ENCODE assay signal across 1 cellular context in genomic region chr17:79844869-79845600, GRCh38.
TF ChIP-seq lines count a peak whose summit lies in the region.

No MANE protein-coding gene starts in this region.

TF ChIP-seq in HEK293, 187 proteins besides CTCF, POLR2A, EP300 and RAD21 (continued from another document and continues in another):
- no peak for TF ChIP-seq ZNF692 (tag by site-specific recombination; IDR thresholded peaks at IDR 0.05)
- TF ChIP-seq SP7 (tag by site-specific recombination; IDR thresholded peaks at IDR 0.05), result no peak
- peak; percentile 27; the same call in 1 of the 2 replicates for TF ChIP-seq ZNF76 (tag by site-specific recombination; IDR thresholded peaks at IDR 0.05; ENCODE audit: borderline replicate concordance, low read depth)
- TF ChIP-seq ZNF248 (tag by site-specific recombination; IDR thresholded peaks at IDR 0.05), result no peak
- no peak for TF ChIP-seq ZFP3 (tag by site-specific recombination; IDR thresholded peaks at IDR 0.05; ENCODE audit: low read depth)
- TF ChIP-seq KLF17 (tag by site-specific recombination; IDR thresholded peaks at IDR 0.05), result no peak
- peak; percentile 37; the same call in 1 of the 2 replicates for TF ChIP-seq ZNF610 (tag by site-specific recombination; IDR thresholded peaks at IDR 0.05; ENCODE audit: borderline replicate concordance)
- TF ChIP-seq OSR2 (tag by site-specific recombination; IDR thresholded peaks at IDR 0.05), result no peak
- no peak for TF ChIP-seq ZNF747 (tag by site-specific recombination; IDR thresholded peaks at IDR 0.05)
- no peak for TF ChIP-seq ZNF394 (tag by site-specific recombination; IDR thresholded peaks at IDR 0.05; ENCODE audit: borderline replicate concordance)
- TF ChIP-seq IKZF3 (tag by site-specific recombination; IDR thresholded peaks at IDR 0.05), result no peak
- no peak for TF ChIP-seq GLI2 (tag by site-specific recombination; IDR thresholded peaks at IDR 0.05; ENCODE audit: borderline replicate concordance, low read depth)
- no peak for TF ChIP-seq ZNF785 (tag by site-specific recombination; IDR thresholded peaks at IDR 0.05)
- no peak for TF ChIP-seq ZNF513 (tag by site-specific recombination; IDR thresholded peaks at IDR 0.05)
- no peak for TF ChIP-seq ZBTB44 (tag by site-specific recombination; IDR thresholded peaks at IDR 0.05)
- peak; percentile 28; the same call in 1 of the 2 replicates for TF ChIP-seq ZBTB20 (tag by site-specific recombination; IDR thresholded peaks at IDR 0.05)
- TF ChIP-seq AEBP2 (tag by site-specific recombination; IDR thresholded peaks at IDR 0.05; ENCODE audit: borderline replicate concordance), result no peak
- TF ChIP-seq ZNF585B (tag by site-specific recombination; IDR thresholded peaks at IDR 0.05), result no peak
- TF ChIP-seq HIC1 (tag by site-specific recombination; IDR thresholded peaks at IDR 0.05), result 0 out of 2 replicates have a peak, but pooled peaks have one; percentile 23
- no peak for TF ChIP-seq BCL6B (tag by site-specific recombination; IDR thresholded peaks at IDR 0.05)
- peak; percentile 78; the same call in 1 of the 2 replicates for TF ChIP-seq ZSCAN16 (tag by site-specific recombination; IDR thresholded peaks at IDR 0.05)
- no peak for TF ChIP-seq ZNF133 (tag by site-specific recombination; IDR thresholded peaks at IDR 0.05)
- peak; percentile 47 for TF ChIP-seq ZNF341 (tag by site-specific recombination; IDR thresholded peaks at IDR 0.05; ENCODE audit: low read depth)
- TF ChIP-seq ZSCAN18 (tag by site-specific recombination; IDR thresholded peaks at IDR 0.05), result no peak
- peak; percentile 54 for TF ChIP-seq ZNF335 (tag by site-specific recombination; conservative IDR thresholded peaks at IDR 0.05)
- TF ChIP-seq MEIS1 (CRISPR knock-in tag; IDR thresholded peaks at IDR 0.05; ENCODE audit: borderline replicate concordance), result no peak
- TF ChIP-seq SP3 (tag by site-specific recombination; IDR thresholded peaks at IDR 0.05), result peak; percentile 52
- TF ChIP-seq ZNF184 (tag by site-specific recombination; IDR thresholded peaks at IDR 0.05), result no peak
- peak; percentile 96 for TF ChIP-seq GLIS2 (tag by site-specific recombination; IDR thresholded peaks at IDR 0.05)
- no peak; the same call in 1 of the 2 replicates for TF ChIP-seq KLF8 (tag by site-specific recombination; IDR thresholded peaks at IDR 0.05)
- TF ChIP-seq KLF9 (tag by site-specific recombination; IDR thresholded peaks at IDR 0.05; ENCODE audit: low read depth), result peak; percentile 53; the same call in 1 of the 2 replicates
- TF ChIP-seq ZNF629 (tag by site-specific recombination; IDR thresholded peaks at IDR 0.05), result no peak
- no peak for TF ChIP-seq ZNF239 (tag by site-specific recombination; IDR thresholded peaks at IDR 0.05)
- TF ChIP-seq ZNF266 (tag by site-specific recombination; IDR thresholded peaks at IDR 0.05; ENCODE audit: low read depth), result no peak
- no peak for TF ChIP-seq WT1 (tag by site-specific recombination; IDR thresholded peaks at IDR 0.05)
- no peak for TF ChIP-seq ZFP37 (tag by site-specific recombination; IDR thresholded peaks at IDR 0.05)
- TF ChIP-seq BCL11B (tag by site-specific recombination; IDR thresholded peaks at IDR 0.05; ENCODE audit: low read depth), result 0 out of 2 replicates have a peak, but pooled peaks have one; percentile 65
- TF ChIP-seq REST (tag by site-specific recombination; IDR thresholded peaks at IDR 0.05), result no peak
- no peak for TF ChIP-seq TSHZ1 (tag by site-specific recombination; IDR thresholded peaks at IDR 0.05; ENCODE audit: borderline replicate concordance)
